Comparison of ENCODE assay signal across 22 cellular contexts in genomic region chr13:62684359-62684758, GRCh38.
"Had no signal": no experiment of that assay in that cellular context is flagged by ENCODE, and none has a peak within 500 bp of the region (broad histone marks: within the 10 kb centered on the region; RNA-seq: fewer than 3 reads in every experiment).

No MANE protein-coding gene starts in this region.

- H3K4me3 ChIP-seq: gastroesophageal sphincter, left ventricle myocardium inferior, prostate gland, right atrium auricular region, spleen, upper lobe of right lung had no signal

- DNase-seq: activated CD4-positive, alpha-beta memory T cell treated with anti-CD3 and anti-CD28 coated beads for 36 hours; activated CD4-positive, alpha-beta T cell treated with anti-CD3 and anti-CD28 coated beads for 48 hours; activated naive CD4-positive, alpha-beta T cell treated with anti-CD3 and anti-CD28 coated beads for 36 hours; activated naive CD8-positive, alpha-beta T cell treated with anti-CD3 and anti-CD28 coated beads, Interleukin-2, amount 10 ng/mL, durations not matched to agents 7 days and 5 days; activated T-cell treated with anti-CD3 and anti-CD28 coated beads, Interleukin-2, amount 50 U/mL, for 48 hours; amygdala; cerebellar nuclear complex; cortex of kidney; endodermal cell; head of caudate nucleus; hypothalamus; left ventricle myocardium inferior; midbrain; natural killer cell; spleen; stimulated activated CD4-positive, alpha-beta T cell treated with anti-CD3 and anti-CD28 coated beads, Interleukin-4, amount 100 ng/mL, for 1 hour; stimulated activated naive CD4-positive, alpha-beta T cell treated with Interleukin-2 at 50 U/mL for 16 hours; upper lobe of right lung had no signal

- H3K27ac ChIP-seq: epithelial cell of prostate, gastroesophageal sphincter, left ventricle myocardium inferior, prostate gland, right atrium auricular region, spleen, upper lobe of right lung had no signal

- ATAC-seq: gastroesophageal sphincter, natural killer cell, upper lobe of right lung had no signal
